11 cellular contexts compared by ENCODE assay signal in genomic region chr2:38438536-38439225, GRCh38.
DNase-seq lines count a peak whose midpoint lies in the region; ATAC-seq, FAIRE-seq and TF ChIP-seq lines count a peak whose summit lies in the region.
"Had no signal": no experiment of that assay in that cellular context is flagged by ENCODE, and none has a peak within 500 bp of the region (broad histone marks: within the 10 kb centered on the region; RNA-seq: fewer than 3 reads in every experiment).

No MANE protein-coding gene starts in this region.

- H3K36me3 ChIP-seq in GM06990 (ENCODE audit: control insufficient read depth, insufficient read depth, low read length) (no peaks in the 10 kb centered on the region), bronchial epithelial cell (ENCODE audit: control insufficient read depth, insufficient read depth, low read length) (no peaks in the 10 kb centered on the region)

- H3K4me3 ChIP-seq in GM06990 (replicated peaks; ENCODE audit: low read depth, low read length) (no peak overlapping the region), bronchial epithelial cell (ENCODE audit: low read depth, low read length) (no peak overlapping the region)

- DNase-seq in GM06990 (ENCODE audit: extremely low read depth, insufficient read length), result peak; percentile 59
- DNase-seq in bronchial epithelial cell (ENCODE audit: low read depth), result peak; percentile 51
- DNase-seq in RWPE1 (ENCODE audit: low spot score), result no peak
- no peak for DNase-seq in COLO668 (lab: John Stamatoyannopoulos, UW; ENCODE audit: unreplicated experiment)
- no peak for DNase-seq in GM03348 (ENCODE audit: low spot score)
- DNase-seq: activated naive CD4-positive, alpha-beta T cell treated with Interleukin-2 at 50 U/mL for 16 hours; left colon had no signal

- TF ChIP-seq CTCF in GM06990 (IDR thresholded peaks at IDR 0.05; ENCODE audit: insufficient read depth, low read length, poor library complexity, severe bottlenecking) (no peak), bronchial epithelial cell (IDR thresholded peaks at IDR 0.05; ENCODE audit: insufficient read depth, low read length, severe bottlenecking) (no peak), RWPE1 (conservative IDR thresholded peaks at IDR 0.05; ENCODE audit: low read depth) (no peak)

- H3K27ac ChIP-seq in RWPE1, result no peak overlapping the region

- H3K27me3 ChIP-seq in GM06990 (replicated peaks; ENCODE audit: control insufficient read depth, insufficient read depth, low read length) (no peaks in the 10 kb centered on the region), bronchial epithelial cell (ENCODE audit: control insufficient read depth, insufficient read depth, low read length) (no peaks in the 10 kb centered on the region)

- CTCF ChIA-PET in RWPE1 (lab: Yijun Ruan, JAX), result no interaction called here

- no peak for FAIRE-seq in bronchial epithelial cell (lab: Jason Lieb, UNC)
- FAIRE-seq: endothelial cell of umbilical vein had no signal

- POLR2A ChIA-PET in RWPE1 (lab: Yijun Ruan, JAX; ENCODE audit: low non-redundant PET), result no interaction called here

- ATAC-seq in GM18909 (IDR thresholded peaks at IDR 0.05; ENCODE audit: poor library complexity, unreplicated experiment) (peak; percentile 76), HG02973 (IDR thresholded peaks at IDR 0.05; ENCODE audit: unreplicated experiment) (peak; percentile 59), HG03097 (IDR thresholded peaks at IDR 0.05; ENCODE audit: low FRiP score, unreplicated experiment) (no peak)
- ATAC-seq: left colon had no signal

Comparison
In these comparisons a context has a peak if more than half of its experiments do, and no peak if none do; other contexts are left out.
1. DNase-seq: peak in GM06990 (single experiment) and bronchial epithelial cell (single experiment); none in RWPE1 (single experiment), COLO668 (single experiment) and GM03348 (single experiment).